In the genomic region with DNA sequence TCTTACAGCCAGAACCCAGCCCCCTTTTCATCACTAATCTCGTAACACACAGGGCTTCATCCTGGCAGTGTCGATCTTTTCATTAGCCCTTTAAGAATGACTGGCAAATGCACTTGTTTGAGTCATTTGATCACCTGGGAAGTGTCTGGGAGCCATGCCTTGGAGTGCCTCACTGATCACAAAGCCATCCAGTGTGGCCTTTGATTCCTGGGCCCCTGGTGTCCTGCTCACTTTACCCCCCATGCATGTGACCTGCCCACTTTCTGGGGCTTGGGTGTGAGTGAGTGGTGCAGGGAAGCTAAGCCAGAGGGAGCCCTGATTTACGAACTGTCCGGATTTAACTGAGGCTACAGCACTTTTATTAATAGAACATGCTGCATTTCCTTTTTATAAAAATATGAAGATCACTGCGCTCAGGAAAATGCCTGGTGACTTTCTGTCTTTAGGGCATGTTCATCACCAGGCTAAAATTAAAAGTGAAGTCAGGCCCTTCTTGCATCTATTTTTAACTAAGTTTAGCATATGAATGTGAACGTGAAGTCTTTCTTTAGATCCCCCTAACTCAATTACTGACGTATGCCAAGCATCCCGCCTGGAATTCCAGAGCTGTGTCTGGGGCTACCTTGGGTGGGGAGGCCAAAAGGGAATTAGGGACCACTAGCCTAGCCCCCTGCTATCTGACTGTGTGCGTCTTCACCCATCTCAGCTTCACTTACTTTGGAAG, we compare ENCODE assay signal across 1 cellular context.
TF ChIP-seq lines count a peak whose summit lies in the region.

No MANE protein-coding gene starts in this region.

TF ChIP-seq in GM23338, 12 proteins besides CTCF, POLR2A, EP300 and RAD21 (continued from another document):
- TF ChIP-seq, protein P1, sequence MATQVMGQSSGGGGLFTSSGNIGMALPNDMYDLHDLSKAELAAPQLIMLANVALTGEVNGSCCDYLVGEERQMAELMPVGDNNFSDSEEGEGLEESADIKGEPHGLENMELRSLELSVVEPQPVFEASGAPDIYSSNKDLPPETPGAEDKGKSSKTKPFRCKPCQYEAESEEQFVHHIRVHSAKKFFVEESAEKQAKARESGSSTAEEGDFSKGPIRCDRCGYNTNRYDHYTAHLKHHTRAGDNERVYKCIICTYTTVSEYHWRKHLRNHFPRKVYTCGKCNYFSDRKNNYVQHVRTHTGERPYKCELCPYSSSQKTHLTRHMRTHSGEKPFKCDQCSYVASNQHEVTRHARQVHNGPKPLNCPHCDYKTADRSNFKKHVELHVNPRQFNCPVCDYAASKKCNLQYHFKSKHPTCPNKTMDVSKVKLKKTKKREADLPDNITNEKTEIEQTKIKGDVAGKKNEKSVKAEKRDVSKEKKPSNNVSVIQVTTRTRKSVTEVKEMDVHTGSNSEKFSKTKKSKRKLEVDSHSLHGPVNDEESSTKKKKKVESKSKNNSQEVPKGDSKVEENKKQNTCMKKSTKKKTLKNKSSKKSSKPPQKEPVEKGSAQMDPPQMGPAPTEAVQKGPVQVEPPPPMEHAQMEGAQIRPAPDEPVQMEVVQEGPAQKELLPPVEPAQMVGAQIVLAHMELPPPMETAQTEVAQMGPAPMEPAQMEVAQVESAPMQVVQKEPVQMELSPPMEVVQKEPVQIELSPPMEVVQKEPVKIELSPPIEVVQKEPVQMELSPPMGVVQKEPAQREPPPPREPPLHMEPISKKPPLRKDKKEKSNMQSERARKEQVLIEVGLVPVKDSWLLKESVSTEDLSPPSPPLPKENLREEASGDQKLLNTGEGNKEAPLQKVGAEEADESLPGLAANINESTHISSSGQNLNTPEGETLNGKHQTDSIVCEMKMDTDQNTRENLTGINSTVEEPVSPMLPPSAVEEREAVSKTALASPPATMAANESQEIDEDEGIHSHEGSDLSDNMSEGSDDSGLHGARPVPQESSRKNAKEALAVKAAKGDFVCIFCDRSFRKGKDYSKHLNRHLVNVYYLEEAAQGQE (IDR thresholded peaks at IDR 0.05; ENCODE audit: unreplicated experiment) = no peak
- no peak; the same call in 1 of the 2 replicates for TF ChIP-seq NANOG (IDR thresholded peaks at IDR 0.05; ENCODE audit: borderline replicate concordance)
